Comparison of ENCODE assay signal across 8 cellular contexts in genomic region chr10:132592790-132593788, GRCh38. TPM values are rescaled to one million over a fixed set of nuclear protein-coding genes. Genes with fewer than 3 reads are reported as not detected.
DNase-seq lines count a peak whose midpoint lies in the region; ATAC-seq and TF ChIP-seq lines count a peak whose summit lies in the region.

No MANE protein-coding gene starts in this region.

- DNase-seq in GM10266 (ENCODE audit: extremely low spot score) (peak; percentile 90), fibroblast of villous mesenchyme (ENCODE audit: low read depth) (peak; percentile 41), mucosa of gallbladder (ENCODE audit: low spot score) (no peak), retina (no peak), occipital lobe (lab: John Stamatoyannopoulos, UW) (no peak), endodermal cell (no peak)

- no peaks in the 10 kb centered on the region for H3K36me3 Mint-ChIP-seq in endodermal cell (ENCODE audit: low read depth)

- 92 to 94% methylated on average over 13 to 16 of the region's 17 CpGs for WGBS in endodermal cell (ENCODE audit: insufficient coverage in 1 of 2, insufficient read length in 1 of 2), 2 experiments

- no peaks in the 10 kb centered on the region for H3K27me3 Mint-ChIP-seq in endodermal cell (ENCODE audit: insufficient read depth)

- H3K9me3 Mint-ChIP-seq in endodermal cell, result peaks cover under 1% of the 10 kb centered on the region

- ATAC-seq in GM21367 (IDR thresholded peaks at IDR 0.05; ENCODE audit: unreplicated experiment), result peak; percentile 60
- ATAC-seq in HG03558 (IDR thresholded peaks at IDR 0.05; ENCODE audit: extremely low read depth, unreplicated experiment), result peak; percentile 60

- no peak overlapping the region for H3K4me3 Mint-ChIP-seq in endodermal cell

- no peaks in the 10 kb centered on the region for H3K9me3 ChIP-seq in endodermal cell (ENCODE audit: control insufficient read depth, low read length)

- no peak overlapping the region for H3K27ac Mint-ChIP-seq in endodermal cell

- H3K27ac ChIP-seq in endodermal cell (ENCODE audit: low read depth, low read length), result no peak overlapping the region

- no peaks in the 10 kb centered on the region for H3K27me3 ChIP-seq in endodermal cell (ENCODE audit: control insufficient read depth, insufficient read depth, low read length, poor library complexity, severe bottlenecking)

- no peaks in the 10 kb centered on the region for H3K36me3 ChIP-seq in endodermal cell (ENCODE audit: control insufficient read depth, insufficient read depth, low read length)

- H3K4me1 ChIP-seq in endodermal cell (ENCODE audit: control insufficient read depth, insufficient read depth, low read length), result no peaks in the 10 kb centered on the region

- H3K9ac ChIP-seq in endodermal cell (ENCODE audit: extremely low read depth, low read length, poor library complexity, severe bottlenecking), result no peak overlapping the region

- peaks cover 10% of the 10 kb centered on the region for H3K4me1 Mint-ChIP-seq in endodermal cell

- H3K4me3 ChIP-seq in fibroblast of villous mesenchyme (ENCODE audit: low read depth, low read length) (no peak overlapping the region), endodermal cell (ENCODE audit: low read length) (no peak overlapping the region)

- TF ChIP-seq CTCF in GM10266 (IDR thresholded peaks at IDR 0.05; ENCODE audit: control insufficient read depth, insufficient read depth, low read depth, missing control alignments), result no peak
- TF ChIP-seq CTCF in fibroblast of villous mesenchyme (IDR thresholded peaks at IDR 0.05; ENCODE audit: insufficient read depth, low read depth, low read length), result no peak
- TF ChIP-seq CTCF in endodermal cell (conservative IDR thresholded peaks at IDR 0.05), result no peak

RNA-seq across cellular contexts. Expression of gene INPP5A, which starts 55.5 kb away (rescaled TPM):
- 33.2 and 36.7 TPM in 2 replicates for total RNA-seq in fibroblast of villous mesenchyme
- total RNA-seq in mucosa of gallbladder, result 44.4 TPM
- total RNA-seq in occipital lobe, result 29.3 TPM
- total RNA-seq in endodermal cell, result 10 to 100 TPM; 20.7 to 26.7 TPM
- 21.7 TPM for polyA plus RNA-seq in endodermal cell (2013, experiment 1 of 2)
- 20.9 TPM for polyA plus RNA-seq in endodermal cell (2013, experiment 2 of 2)

Comparison
In these comparisons a context has a peak if more than half of its experiments do, and no peak if none do; other contexts are left out.
1. DNase-seq: peak in GM10266 (single experiment) and fibroblast of villous mesenchyme (single experiment); none in mucosa of gallbladder (single experiment), retina (single experiment), occipital lobe (single experiment) and endodermal cell (single experiment).